14 cellular contexts compared by ENCODE assay signal in genomic region chr14:70644016-70644415, GRCh38. TPM values are rescaled to one million over a fixed set of nuclear protein-coding genes. Genes with fewer than 3 reads are reported as not detected.
DNase-seq lines count a peak whose midpoint lies in the region; ATAC-seq and TF ChIP-seq lines count a peak whose summit lies in the region.
"Had no signal": no experiment of that assay in that cellular context is flagged by ENCODE, and none has a peak within 500 bp of the region (broad histone marks: within the 10 kb centered on the region; RNA-seq: fewer than 3 reads in every experiment).

No MANE protein-coding gene starts in this region.

- intact Hi-C loops in breast epithelium (cut with DNase I; ENCODE audit: low total_unique reads) (no loop called here), MCF 10A (cut with micrococcal nuclease) (loop anchor here (5.0 kb wide), 2 partner anchors 53 to 68 kb away; no protein-coding TSS in a partner anchor)
- intact Hi-C loops in activated CD8-positive, alpha-beta T cell treated with anti-CD3 and anti-CD28 coated beads for 36 hours (cut with micrococcal nuclease): loop anchor here (10.0 kb wide), 1 partner anchor 171 kb away; no protein-coding TSS in a partner anchor

- H3K9me3 ChIP-seq in breast epithelium: no peaks in the 10 kb centered on the region
- no peaks in the 10 kb centered on the region for H3K9me3 ChIP-seq in iPS-18a (ENCODE audit: control insufficient read depth, low read depth, low read length)
- H3K9me3 ChIP-seq: psoas muscle, thyroid gland had no signal

- TF ChIP-seq POLR2A in breast epithelium (IDR thresholded peaks at IDR 0.05): no peak

- H3K36me3 Mint-ChIP-seq in MCF 10A (ENCODE audit: insufficient read depth, unreplicated experiment) (no peaks in the 10 kb centered on the region), type B pancreatic cell (no peaks in the 10 kb centered on the region)
- H3K36me3 Mint-ChIP-seq in activated CD8-positive, alpha-beta T cell treated with anti-CD3 and anti-CD28 coated beads for 36 hours (ENCODE audit: low read depth): peaks cover 6% of the 10 kb centered on the region

- no peak overlapping the region for H3K27ac Mint-ChIP-seq in MCF 10A (ENCODE audit: low read depth, unreplicated experiment)
- peak overlapping the region; percentile 90 for H3K27ac Mint-ChIP-seq in activated CD8-positive, alpha-beta T cell treated with anti-CD3 and anti-CD28 coated beads for 36 hours
- H3K27ac Mint-ChIP-seq in type B pancreatic cell: peak overlapping the region; percentile 88

- H3K27ac ChIP-seq in breast epithelium (peak overlapping the region; percentile 38 to 79), iPS-18a (ENCODE audit: low read length) (no peak overlapping the region)
- H3K27ac ChIP-seq: psoas muscle, thyroid gland had no signal

- CTCF ChIA-PET in MCF 10A (lab: Yijun Ruan, JAX): interaction anchor here (0.8 kb wide), 1 partner anchor 69 kb away, joined by 3 read pairs; no protein-coding TSS in a partner anchor
- CTCF ChIA-PET in activated CD8-positive, alpha-beta T cell treated with anti-CD3 and anti-CD28 coated beads for 36 hours (lab: Charles Lee): interaction anchor here (0.8 to 4.4 kb wide), 3 partner anchors 16 to 69 kb away, joined by 3 to 16 read pairs (median 3); no protein-coding TSS in a partner anchor

- ATAC-seq in activated CD8-positive, alpha-beta T cell treated with anti-CD3 and anti-CD28 coated beads for 36 hours: no peak
- ATAC-seq in HG02678 (IDR thresholded peaks at IDR 0.05; ENCODE audit: unreplicated experiment) (no peak), HG03039 (IDR thresholded peaks at IDR 0.05; ENCODE audit: unreplicated experiment) (no peak)
- ATAC-seq: HCT116, psoas muscle had no signal

- H3K27me3 ChIP-seq in breast epithelium: no peaks in the 10 kb centered on the region
- peaks cover 12% of the 10 kb centered on the region for H3K27me3 ChIP-seq in iPS-18a (ENCODE audit: control insufficient read depth, insufficient read depth, low read length)
- H3K27me3 ChIP-seq: thyroid gland had no signal

- H3K4me3 ChIP-seq in breast epithelium (peak overlapping the region in 2 of 3 donors; percentile 70 to 90), iPS-18a (ENCODE audit: low read length) (peak overlapping the region; percentile 93)
- H3K4me3 ChIP-seq: psoas muscle had no signal

- BruUV-seq in MCF 10A (replicated peaks; lab: Mats Ljungman, UMichigan): no TSS peak

- no peak overlapping the region for H3K4me3 Mint-ChIP-seq in MCF 10A (ENCODE audit: unreplicated experiment)
- peak overlapping the region; percentile 83 for H3K4me3 Mint-ChIP-seq in activated CD8-positive, alpha-beta T cell treated with anti-CD3 and anti-CD28 coated beads for 36 hours
- H3K4me3 Mint-ChIP-seq in type B pancreatic cell: peak overlapping the region; percentile 92

- TF ChIP-seq CTCF in breast epithelium (IDR thresholded peaks at IDR 0.05) (no peak), MCF 10A (IDR thresholded peaks at IDR 0.05; ENCODE audit: unreplicated experiment) (no peak), type B pancreatic cell (conservative IDR thresholded peaks at IDR 0.05) (no peak)
- TF ChIP-seq CTCF in activated CD8-positive, alpha-beta T cell treated with anti-CD3 and anti-CD28 coated beads for 36 hours (IDR thresholded peaks at IDR 0.05): no peak

- H3K27me3 Mint-ChIP-seq in MCF 10A (ENCODE audit: insufficient read depth, unreplicated experiment) (peaks cover 16% of the 10 kb centered on the region), type B pancreatic cell (peaks cover 32% of the 10 kb centered on the region)
- H3K27me3 Mint-ChIP-seq in activated CD8-positive, alpha-beta T cell treated with anti-CD3 and anti-CD28 coated beads for 36 hours: no peaks in the 10 kb centered on the region

- H3K9me3 Mint-ChIP-seq in MCF 10A (ENCODE audit: unreplicated experiment) (no peaks in the 10 kb centered on the region), type B pancreatic cell (no peaks in the 10 kb centered on the region)
- H3K9me3 Mint-ChIP-seq in activated CD8-positive, alpha-beta T cell treated with anti-CD3 and anti-CD28 coated beads for 36 hours: no peaks in the 10 kb centered on the region

- H3K36me3 ChIP-seq in breast epithelium (no peaks in the 10 kb centered on the region), iPS-18a (ENCODE audit: control insufficient read depth, low read depth, low read length) (peaks cover 4% of the 10 kb centered on the region)
- H3K36me3 ChIP-seq: thyroid gland had no signal

- no peak overlapping the region for H3K9ac ChIP-seq in iPS-18a (ENCODE audit: low read length)

- DNase-seq in breast epithelium (ENCODE audit: low spot score in 2 of 2) (no peak), MCF 10A (ENCODE audit: unreplicated experiment) (no peak), type B pancreatic cell (ENCODE audit: extremely low spot score, unreplicated experiment) (no peak), NCI-H1105 (lab: John Stamatoyannopoulos, UW) (no peak)
- DNase-seq in activated CD8-positive, alpha-beta T cell treated with anti-CD3 and anti-CD28 coated beads for 36 hours: no peak
- DNase-seq: caudate nucleus, GDM1, NCI-H2081, psoas muscle had no signal

- POLR2A ChIA-PET in MCF 10A (lab: Yijun Ruan, JAX): interaction anchor here (1.0 kb wide), 1 partner anchor 33 kb away, joined by 3 read pairs; no protein-coding TSS in a partner anchor
- POLR2A ChIA-PET in activated CD8-positive, alpha-beta T cell treated with anti-CD3 and anti-CD28 coated beads for 36 hours (lab: Charles Lee): interaction anchor here (0.8 to 1.9 kb wide), 4 partner anchors 9 to 48 kb away, joined by 3 to 9 read pairs (median 4); no protein-coding TSS in a partner anchor

- H3K4me1 ChIP-seq in breast epithelium (peaks cover 0 to 5% of the 10 kb centered on the region in 2 donors), iPS-18a (ENCODE audit: control insufficient read depth, low read depth, low read length) (peaks cover 59% of the 10 kb centered on the region)

- H3K4me1 Mint-ChIP-seq in MCF 10A (ENCODE audit: insufficient read depth, unreplicated experiment) (no peaks in the 10 kb centered on the region), type B pancreatic cell (ENCODE audit: unreplicated experiment) (peaks cover 22% of the 10 kb centered on the region)
- H3K4me1 Mint-ChIP-seq in activated CD8-positive, alpha-beta T cell treated with anti-CD3 and anti-CD28 coated beads for 36 hours (ENCODE audit: low read depth): peaks cover 58% of the 10 kb centered on the region

RNA-seq across cellular contexts. Expression of gene TTC9, which starts 2.3 kb away (rescaled TPM):
- total RNA-seq in breast epithelium (1 to 10 TPM in 2 of 3 donors, under 1 TPM in 1; 0.48 to 7.5 (median 3.9) TPM), MCF 10A (2022) (0.30 and 0.37 TPM in 2 replicates), type B pancreatic cell (ENCODE audit: low replicate concordance) (14.9 and 32.0 TPM in 2 replicates)
- total RNA-seq in activated CD8-positive, alpha-beta T cell treated with anti-CD3 and anti-CD28 coated beads for 36 hours: 1 to 10 TPM; 5.5 to 5.7 TPM

RNA-seq across cellular contexts. Expression of gene MED6, which starts 43.6 kb away (rescaled TPM):
- total RNA-seq in breast epithelium: 10 to 100 TPM; 38.4 to 56.9 (median 45.6) TPM
- total RNA-seq in MCF 10A (2022): 41.6 and 60.8 TPM in 2 replicates
- 10 to 100 TPM; 49.2 to 49.3 TPM for total RNA-seq in activated CD8-positive, alpha-beta T cell treated with anti-CD3 and anti-CD28 coated beads for 36 hours
- total RNA-seq in type B pancreatic cell (ENCODE audit: low replicate concordance): 43.4 and 46.5 TPM in 2 replicates
